Comparison of ENCODE assay signal across 8 cellular contexts in genomic region chr17:18039535-18040286, GRCh38. TPM values are rescaled to one million over a fixed set of nuclear protein-coding genes. Genes with fewer than 3 reads are reported as not detected.
A peak's percentile ranks its signal among the peaks of the same experiment; 100 is the strongest.
DNase-seq lines count a peak whose midpoint lies in the region; ATAC-seq and TF ChIP-seq lines count a peak whose summit lies in the region.

No MANE protein-coding gene starts in this region.

- H3K4me3 Mint-ChIP-seq in activated naive CD4-positive, alpha-beta T cell treated with anti-CD3 and anti-CD28 coated beads, Interleukin-2, amount 10 ng/mL, durations not matched to agents 7 days and 5 days = peak overlapping the region; percentile 87

- H3K4me3 ChIP-seq in OCI-LY1 (ENCODE audit: low read depth, low read length, poor library complexity, severe bottlenecking) (peak overlapping the region; percentile 82), right lobe of liver (peak overlapping the region; percentile 87 to 90 (median 89)), subcutaneous abdominal adipose tissue (ENCODE audit: low read depth in 1 of 5, low read length in 5 of 5) (peak overlapping the region; percentile 83 to 95 (median 93))

- no peak for TF ChIP-seq CTCF in OCI-LY1 (IDR thresholded peaks at IDR 0.05; ENCODE audit: low read length)
- TF ChIP-seq CTCF in right lobe of liver (IDR thresholded peaks at IDR 0.05) = no peak

- H3K9me2 ChIP-seq in OCI-LY1 (ENCODE audit: low read depth, low read length) = no peaks in the 10 kb centered on the region

- H3K9me3 Mint-ChIP-seq in activated naive CD4-positive, alpha-beta T cell treated with anti-CD3 and anti-CD28 coated beads, Interleukin-2, amount 10 ng/mL, durations not matched to agents 7 days and 5 days = no peaks in the 10 kb centered on the region

- peaks cover 8% of the 10 kb centered on the region for H3K36me3 Mint-ChIP-seq in activated naive CD4-positive, alpha-beta T cell treated with anti-CD3 and anti-CD28 coated beads, Interleukin-2, amount 10 ng/mL, durations not matched to agents 7 days and 5 days

- H3K9ac ChIP-seq in OCI-LY1 (ENCODE audit: low read length) (peak overlapping the region; percentile 88), subcutaneous abdominal adipose tissue (ENCODE audit: low read length in 5 of 5) (peak overlapping the region; percentile 77 to 89 (median 81))

- H3K36me3 ChIP-seq in OCI-LY1 (ENCODE audit: insufficient read depth, low read length) (peaks cover 2% of the 10 kb centered on the region; the same call in 1 of the 2 replicates), right lobe of liver (no peaks in the 10 kb centered on the region), subcutaneous abdominal adipose tissue (ENCODE audit: control insufficient read depth in 5 of 5, insufficient read depth in 5 of 5, low read length in 5 of 5) (peaks cover 0 to 2% (median 0%) of the 10 kb centered on the region in 5 donors)

- H3K27me3 ChIP-seq in OCI-LY1 (ENCODE audit: insufficient read depth, low read length) = no peaks in the 10 kb centered on the region
- H3K27me3 ChIP-seq in right lobe of liver = no peaks in the 10 kb centered on the region
- H3K27me3 ChIP-seq in subcutaneous abdominal adipose tissue (ENCODE audit: control insufficient read depth in 5 of 5, insufficient read depth in 4 of 5, low read length in 5 of 5) = no peaks in the 10 kb centered on the region

- intact Hi-C loops in right lobe of liver (cut with DNase I) = no loop called here

- H4K20me1 ChIP-seq in OCI-LY1 (ENCODE audit: insufficient read depth, low read length) = no peaks in the 10 kb centered on the region

- H3K4me1 ChIP-seq in OCI-LY1 (ENCODE audit: insufficient read depth, low read length, severe bottlenecking) = peaks cover 57% of the 10 kb centered on the region
- H3K4me1 ChIP-seq in right lobe of liver = peaks cover 0 to 30% (median 6%) of the 10 kb centered on the region in 4 donors
- H3K4me1 ChIP-seq in subcutaneous abdominal adipose tissue (ENCODE audit: control insufficient read depth in 5 of 5, insufficient read depth in 5 of 5, low read length in 5 of 5) = peaks cover 12 to 32% (median 31%) of the 10 kb centered on the region in 5 donors

- H3K4me1 Mint-ChIP-seq in activated naive CD4-positive, alpha-beta T cell treated with anti-CD3 and anti-CD28 coated beads, Interleukin-2, amount 10 ng/mL, durations not matched to agents 7 days and 5 days = peaks cover 50% of the 10 kb centered on the region

- H3K79me2 ChIP-seq in OCI-LY1 (ENCODE audit: insufficient read depth, low read length) = peaks cover 23% of the 10 kb centered on the region; the same call in 1 of the 2 replicates

- no peak overlapping the region for H2AFZ ChIP-seq in OCI-LY1 (ENCODE audit: low read length)

- peak overlapping the region; percentile 84 for H3K27ac Mint-ChIP-seq in activated naive CD4-positive, alpha-beta T cell treated with anti-CD3 and anti-CD28 coated beads, Interleukin-2, amount 10 ng/mL, durations not matched to agents 7 days and 5 days

- no peaks in the 10 kb centered on the region for H3F3A ChIP-seq in OCI-LY1 (ENCODE audit: insufficient read depth, low read length)

- H3K9me3 ChIP-seq in OCI-LY1 (ENCODE audit: low read length) (no peaks in the 10 kb centered on the region), right lobe of liver (no peaks in the 10 kb centered on the region), subcutaneous abdominal adipose tissue (ENCODE audit: control insufficient read depth in 5 of 5, low read length in 5 of 5) (no peaks in the 10 kb centered on the region)

- no peak for DNase-seq in activated naive CD4-positive, alpha-beta T cell treated with anti-CD3 and anti-CD28 coated beads, Interleukin-2, amount 10 ng/mL, durations not matched to agents 7 days and 5 days
- no peak for DNase-seq in activated naive CD4-positive, alpha-beta T cell treated with Interleukin-2 at 50 U/mL for 16 hours
- peak; percentile 82 for DNase-seq in cerebellum (ENCODE audit: low spot score)
- DNase-seq in right lobe of liver = peak in 2 of 3 donors; percentile 52 to 60
- no peak for DNase-seq in DMS114 treated with DMSO at 0.1 percent for 48 hours (lab: John Stamatoyannopoulos, UW; ENCODE audit: unreplicated experiment)

- 0% methylated on average over 13 of the region's 81 CpGs for WGBS in right lobe of liver (ENCODE audit: insufficient coverage, low coverage, low lambda C conversion rate, missing lambda C conversion rate)

- TF ChIP-seq POLR2A in right lobe of liver (IDR thresholded peaks at IDR 0.05) = no peak

- ATAC-seq in HG02610 (IDR thresholded peaks at IDR 0.05; ENCODE audit: unreplicated experiment) (peak; percentile 23), right lobe of liver (peak; percentile 7 to 57 (median 36))

- H3K4me2 ChIP-seq in OCI-LY1 (ENCODE audit: low read length) = peak overlapping the region; percentile 82

- CTCF ChIA-PET in activated naive CD4-positive, alpha-beta T cell treated with anti-CD3 and anti-CD28 coated beads, Interleukin-2, amount 10 ng/mL, durations not matched to agents 7 days and 5 days (lab: Charles Lee) = no interaction called here

- H3K27ac ChIP-seq in OCI-LY1 (ENCODE audit: low read depth, low read length, poor library complexity, severe bottlenecking) (no peak overlapping the region), right lobe of liver (peak overlapping the region; percentile 28 to 71 (median 68)), subcutaneous abdominal adipose tissue (ENCODE audit: low read depth, low read length) (peak overlapping the region; percentile 65)

- H3K27me3 Mint-ChIP-seq in activated naive CD4-positive, alpha-beta T cell treated with anti-CD3 and anti-CD28 coated beads, Interleukin-2, amount 10 ng/mL, durations not matched to agents 7 days and 5 days = peaks cover 4% of the 10 kb centered on the region

RNA-seq across cellular contexts. Expression of gene GID4, which starts 0.5 kb away (rescaled TPM):
- total RNA-seq in cerebellum (8.6 TPM), right lobe of liver (1 to 10 TPM; 4.8 to 6.1 (median 5.3) TPM)

RNA-seq across cellular contexts. Expression of gene ATPAF2, which starts 0.7 kb away (rescaled TPM):
- 38.5 TPM for total RNA-seq in cerebellum
- total RNA-seq in right lobe of liver = 10 to 100 TPM; 17.2 to 21.0 (median 19.2) TPM

RNA-seq across cellular contexts. Expression of gene DRG2, which starts 48.0 kb away (rescaled TPM):
- total RNA-seq in cerebellum = 20.0 TPM
- 10 to 100 TPM; 10.4 to 28.8 (median 17.3) TPM for total RNA-seq in right lobe of liver

Comparison
In these comparisons a context has a peak if more than half of its experiments do, and no peak if none do; other contexts are left out.
1. DNase-seq: peak in cerebellum (single experiment) and right lobe of liver (2 of 3); none in activated naive CD4-positive, alpha-beta T cell treated with anti-CD3 and anti-CD28 coated beads, Interleukin-2, amount 10 ng/mL, durations not matched to agents 7 days and 5 days (single experiment), activated naive CD4-positive, alpha-beta T cell treated with Interleukin-2 at 50 U/mL for 16 hours (single experiment) and DMS114 treated with DMSO at 0.1 percent for 48 hours (single experiment).
2. Peak in every context shown above with its lines, with median percentiles within 50 percentile points of each other: H3K4me3 ChIP-seq.